Comparison of ENCODE assay signal across 17 cellular contexts in the genomic region with DNA sequence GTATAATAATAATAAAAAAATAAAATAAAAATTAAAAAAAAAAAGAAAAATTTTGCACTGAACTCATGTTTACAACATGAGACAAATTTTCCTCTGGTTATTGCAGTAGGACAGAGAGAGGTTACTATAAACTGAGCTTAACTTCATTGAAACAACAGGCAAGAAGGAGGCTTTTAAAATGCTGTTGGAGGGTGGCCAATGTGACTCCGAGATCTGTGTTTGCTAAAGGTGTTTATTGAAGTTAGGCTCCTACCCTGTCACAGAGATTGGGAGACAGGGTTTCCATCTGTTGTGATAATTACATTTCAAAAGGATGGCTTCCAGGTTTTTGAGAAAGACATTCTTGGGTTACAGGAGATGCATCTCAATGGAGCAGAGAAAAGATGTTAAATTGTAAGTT.
A peak's percentile ranks its signal among the peaks of the same experiment; 100 is the strongest.
DNase-seq lines count a peak whose midpoint lies in the region; ATAC-seq and TF ChIP-seq lines count a peak whose summit lies in the region.
"Had no signal": no experiment of that assay in that cellular context is flagged by ENCODE, and none has a peak within 500 bp of the region (broad histone marks: within the 10 kb centered on the region; RNA-seq: fewer than 3 reads in every experiment).

No MANE protein-coding gene starts in this region.

- TF ChIP-seq POLR2A in stomach (IDR thresholded peaks at IDR 0.05), result no peak

- no peaks in the 10 kb centered on the region for H3K4me1 Mint-ChIP-seq in T-helper 17 cell

- POLR2A ChIA-PET in PC-9 (lab: Charles Lee; ENCODE audit: unreplicated experiment), result no interaction called here

- no peak for TF ChIP-seq EP300 in stomach (IDR thresholded peaks at IDR 0.05)

- 14 to 40% (median 29%) methylated on average over 1 of the region's 1 CpG for WGBS in stomach, 5 donors
- 61 to 69% methylated on average over 1 of the region's 1 CpG for WGBS in heart right ventricle, 2 donors

- peak; percentile 3 for DNase-seq in NCI-H2196 (lab: John Stamatoyannopoulos, UW; ENCODE audit: unreplicated experiment)
- no peak for DNase-seq in NCI-H2196 treated with DMSO at 0.1 percent for 48 hours (lab: John Stamatoyannopoulos, UW; ENCODE audit: unreplicated experiment)
- DNase-seq in LoVo (ENCODE audit: low spot score), result peak; percentile 3
- no peak for DNase-seq in PC-9
- peak; percentile 27 for DNase-seq in stomach
- no peak for DNase-seq in T-helper 17 cell
- no peak for DNase-seq in heart right ventricle
- DNase-seq: CD8-positive, alpha-beta T cell; H9; IMR-90; MG63; NCI-H1048; NCI-H146; NCI-H524; Right ventricle myocardium superior; SW 1271 had no signal

- CTCF ChIA-PET in PC-9 (lab: Charles Lee), result interaction anchor here (0.6 kb wide), 1 partner anchor 185 kb away, joined by 3 read pairs; no protein-coding TSS in a partner anchor

- H3K27me3 ChIP-seq in PC-9 (ENCODE audit: insufficient read depth, low read depth) (no peaks in the 10 kb centered on the region), stomach (no peaks in the 10 kb centered on the region), heart right ventricle (no peaks in the 10 kb centered on the region)
- H3K27me3 ChIP-seq: BLaER1 treated with 17β-estradiol and CSF1 and Interleukin-3, amounts not matched to agents 10 nM and 100 nM; MG63 had no signal

- no peaks in the 10 kb centered on the region for H3K9me3 ChIP-seq in PC-9 (ENCODE audit: insufficient read depth, low read depth)
- H3K9me3 ChIP-seq in stomach, result no peaks in the 10 kb centered on the region
- H3K9me3 ChIP-seq in T-helper 17 cell (ENCODE audit: control insufficient read depth, low read length, poor library complexity, severe bottlenecking), result no peaks in the 10 kb centered on the region
- H3K9me3 ChIP-seq in heart right ventricle, result peaks cover 0 to 7% (median 0%) of the 10 kb centered on the region in 11 donors
- H3K9me3 ChIP-seq: BLaER1 treated with 17β-estradiol and CSF1 and Interleukin-3, amounts not matched to agents 10 nM and 100 nM; MG63 had no signal

- H3K4me1 ChIP-seq in PC-9 (replicated peaks; ENCODE audit: insufficient read depth), result no peaks in the 10 kb centered on the region
- no peaks in the 10 kb centered on the region for H3K4me1 ChIP-seq in stomach
- no peaks in the 10 kb centered on the region for H3K4me1 ChIP-seq in heart right ventricle
- H3K4me1 ChIP-seq: BLaER1 treated with 17β-estradiol and CSF1 and Interleukin-3, amounts not matched to agents 10 nM and 100 nM had no signal

- no peaks in the 10 kb centered on the region for H3F3A ChIP-seq in PC-9 (ENCODE audit: insufficient read depth, low read depth)

- 0 out of 2 replicates have a peak overlapping the region, but pooled peaks have one; percentile 58 for H2AFZ ChIP-seq in PC-9

- BruUV-seq in PC-9 (replicated peaks; lab: Mats Ljungman, UMichigan), result no TSS peak

- no peaks in the 10 kb centered on the region for H3K36me3 Mint-ChIP-seq in T-helper 17 cell (ENCODE audit: low read depth)
- H3K36me3 Mint-ChIP-seq: CD8-positive, alpha-beta T cell had no signal

- TF ChIP-seq CTCF in PC-9 (conservative IDR thresholded peaks at IDR 0.05), result no peak
- no peak for TF ChIP-seq CTCF in stomach (IDR thresholded peaks at IDR 0.05)
- no peak for TF ChIP-seq CTCF in heart right ventricle (IDR thresholded peaks at IDR 0.05)

- ATAC-seq in T-helper 17 cell (no peak), heart right ventricle (no peak)
- ATAC-seq: CD8-positive, alpha-beta T cell had no signal

- intact Hi-C loops in PC-9 (cut with micrococcal nuclease; ENCODE audit: unreplicated experiment) (no loop called here), stomach (cut with DNase I; ENCODE audit: low total_unique reads) (no loop called here), heart right ventricle (cut with DNase I) (no loop called here)

- H3K27ac ChIP-seq in PC-9 (no peak overlapping the region), stomach (no peak overlapping the region), heart right ventricle (no peak overlapping the region)
- H3K27ac ChIP-seq: BLaER1 treated with 17β-estradiol and CSF1 and Interleukin-3, amounts not matched to agents 10 nM and 100 nM had no signal

- H3K4me2 ChIP-seq in PC-9, result no peak overlapping the region
- H3K4me2 ChIP-seq: BLaER1 treated with 17β-estradiol and CSF1 and Interleukin-3, amounts not matched to agents 10 nM and 100 nM had no signal

- no peaks in the 10 kb centered on the region for H4K20me1 ChIP-seq in PC-9 (ENCODE audit: insufficient read depth)
- H4K20me1 ChIP-seq: BLaER1 treated with 17β-estradiol and CSF1 and Interleukin-3, amounts not matched to agents 10 nM and 100 nM had no signal

- no peaks in the 10 kb centered on the region for H3K36me3 ChIP-seq in PC-9 (ENCODE audit: low read depth)
- no peaks in the 10 kb centered on the region for H3K36me3 ChIP-seq in stomach
- H3K36me3 ChIP-seq in heart right ventricle, result no peaks in the 10 kb centered on the region
- H3K36me3 ChIP-seq: BLaER1 treated with 17β-estradiol and CSF1 and Interleukin-3, amounts not matched to agents 10 nM and 100 nM; MG63 had no signal

- no peak overlapping the region for H3K27ac Mint-ChIP-seq in T-helper 17 cell
- H3K27ac Mint-ChIP-seq: CD8-positive, alpha-beta T cell had no signal

- no peaks in the 10 kb centered on the region for H3K9me2 ChIP-seq in PC-9 (ENCODE audit: insufficient read depth)

- H3K27me3 Mint-ChIP-seq in T-helper 17 cell, result no peaks in the 10 kb centered on the region

- no peak overlapping the region for H3K4me3 Mint-ChIP-seq in T-helper 17 cell
- H3K4me3 Mint-ChIP-seq: CD8-positive, alpha-beta T cell; H9 had no signal

- H3K4me3 ChIP-seq in PC-9 (no peak overlapping the region), stomach (no peak overlapping the region), heart right ventricle (no peak overlapping the region)
- H3K4me3 ChIP-seq: BLaER1 treated with 17β-estradiol and CSF1 and Interleukin-3, amounts not matched to agents 10 nM and 100 nM; MG63 had no signal

- H3K79me2 ChIP-seq in PC-9 (ENCODE audit: low read depth), result no peaks in the 10 kb centered on the region

Comparison
In these comparisons a context has a peak if more than half of its experiments do, and no peak if none do; other contexts are left out.
1. DNase-seq: peak in NCI-H2196 (single experiment), LoVo (single experiment) and stomach (single experiment); none in NCI-H2196 treated with DMSO at 0.1 percent for 48 hours (single experiment), PC-9 (0 of 2), T-helper 17 cell (0 of 3) and heart right ventricle (0 of 2).